Comparison of ENCODE assay signal across 2 cellular contexts in the genomic region with DNA sequence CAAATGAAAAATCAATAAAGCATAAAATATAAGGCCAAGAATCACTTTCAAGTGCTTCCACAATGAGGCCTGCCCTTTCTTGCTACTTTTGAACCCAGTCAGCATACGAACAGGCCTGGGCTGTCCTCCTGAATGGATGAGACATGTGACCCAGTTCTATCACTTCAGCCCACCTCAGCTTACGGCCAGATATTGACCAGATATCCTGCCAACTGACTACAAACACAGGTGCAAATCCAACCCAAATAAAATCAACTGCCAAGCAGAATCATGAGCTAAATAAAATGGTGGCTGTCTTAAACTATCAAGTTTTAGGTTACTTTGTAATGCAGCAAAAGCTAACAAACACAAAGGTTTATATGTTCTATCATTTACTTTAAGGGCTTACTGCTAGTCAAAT.
TF ChIP-seq lines count a peak whose summit lies in the region.

No MANE protein-coding gene starts in this region.

TF ChIP-seq in liver, 16 proteins besides CTCF, POLR2A, EP300 and RAD21:
- TF ChIP-seq JUND (IDR thresholded peaks at IDR 0.05) (no peak), YY1 (IDR thresholded peaks at IDR 0.05) (peak; percentile 57)
TF ChIP-seq in liver: peak in this region for 1.

TF ChIP-seq in HepG2, 621 proteins besides CTCF, POLR2A, EP300 and RAD21:
- TF ChIP-seq BRCA1 (CRISPR knock-in tag; IDR thresholded peaks at IDR 0.05): no peak
- TF ChIP-seq AHR (CRISPR knock-in tag; IDR thresholded peaks at IDR 0.05): no peak
- no peak for TF ChIP-seq NBN (conservative IDR thresholded peaks at IDR 0.05)
- TF ChIP-seq ZMYM4 (CRISPR knock-in tag; IDR thresholded peaks at IDR 0.05): no peak
- TF ChIP-seq PCBP1 (IDR thresholded peaks at IDR 0.05; ENCODE audit: borderline replicate concordance, low read depth, low read length): no peak
- no peak for TF ChIP-seq AKAP8 (CRISPR knock-in tag; IDR thresholded peaks at IDR 0.05)
- TF ChIP-seq, protein P1, sequence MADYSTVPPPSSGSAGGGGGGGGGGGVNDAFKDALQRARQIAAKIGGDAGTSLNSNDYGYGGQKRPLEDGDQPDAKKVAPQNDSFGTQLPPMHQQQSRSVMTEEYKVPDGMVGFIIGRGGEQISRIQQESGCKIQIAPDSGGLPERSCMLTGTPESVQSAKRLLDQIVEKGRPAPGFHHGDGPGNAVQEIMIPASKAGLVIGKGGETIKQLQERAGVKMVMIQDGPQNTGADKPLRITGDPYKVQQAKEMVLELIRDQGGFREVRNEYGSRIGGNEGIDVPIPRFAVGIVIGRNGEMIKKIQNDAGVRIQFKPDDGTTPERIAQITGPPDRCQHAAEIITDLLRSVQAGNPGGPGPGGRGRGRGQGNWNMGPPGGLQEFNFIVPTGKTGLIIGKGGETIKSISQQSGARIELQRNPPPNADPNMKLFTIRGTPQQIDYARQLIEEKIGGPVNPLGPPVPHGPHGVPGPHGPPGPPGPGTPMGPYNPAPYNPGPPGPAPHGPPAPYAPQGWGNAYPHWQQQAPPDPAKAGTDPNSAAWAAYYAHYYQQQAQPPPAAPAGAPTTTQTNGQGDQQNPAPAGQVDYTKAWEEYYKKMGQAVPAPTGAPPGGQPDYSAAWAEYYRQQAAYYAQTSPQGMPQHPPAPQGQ (CRISPR knock-in tag; IDR thresholded peaks at IDR 0.05; ENCODE audit: borderline replicate concordance): no peak
- no peak for TF ChIP-seq ZNF292 (CRISPR knock-in tag; IDR thresholded peaks at IDR 0.05; ENCODE audit: borderline replicate concordance, low read depth)
- TF ChIP-seq ZNF7 (CRISPR knock-in tag; IDR thresholded peaks at IDR 0.05): no peak
- no peak for TF ChIP-seq MEF2D (CRISPR knock-in tag; IDR thresholded peaks at IDR 0.05)
- no peak for TF ChIP-seq SP5 (CRISPR knock-in tag; IDR thresholded peaks at IDR 0.05; ENCODE audit: borderline replicate concordance, low read depth)
- no peak for TF ChIP-seq ZBTB7B (CRISPR knock-in tag; IDR thresholded peaks at IDR 0.05)
- TF ChIP-seq HNRNPH1 (optimal IDR thresholded peaks at IDR 0.05; ENCODE audit: low read depth, low read length): no peak
- TF ChIP-seq, protein P2, sequence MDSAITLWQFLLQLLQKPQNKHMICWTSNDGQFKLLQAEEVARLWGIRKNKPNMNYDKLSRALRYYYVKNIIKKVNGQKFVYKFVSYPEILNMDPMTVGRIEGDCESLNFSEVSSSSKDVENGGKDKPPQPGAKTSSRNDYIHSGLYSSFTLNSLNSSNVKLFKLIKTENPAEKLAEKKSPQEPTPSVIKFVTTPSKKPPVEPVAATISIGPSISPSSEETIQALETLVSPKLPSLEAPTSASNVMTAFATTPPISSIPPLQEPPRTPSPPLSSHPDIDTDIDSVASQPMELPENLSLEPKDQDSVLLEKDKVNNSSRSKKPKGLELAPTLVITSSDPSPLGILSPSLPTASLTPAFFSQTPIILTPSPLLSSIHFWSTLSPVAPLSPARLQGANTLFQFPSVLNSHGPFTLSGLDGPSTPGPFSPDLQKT (CRISPR knock-in tag; IDR thresholded peaks at IDR 0.05; ENCODE audit: borderline replicate concordance): no peak
- TF ChIP-seq, protein P3, sequence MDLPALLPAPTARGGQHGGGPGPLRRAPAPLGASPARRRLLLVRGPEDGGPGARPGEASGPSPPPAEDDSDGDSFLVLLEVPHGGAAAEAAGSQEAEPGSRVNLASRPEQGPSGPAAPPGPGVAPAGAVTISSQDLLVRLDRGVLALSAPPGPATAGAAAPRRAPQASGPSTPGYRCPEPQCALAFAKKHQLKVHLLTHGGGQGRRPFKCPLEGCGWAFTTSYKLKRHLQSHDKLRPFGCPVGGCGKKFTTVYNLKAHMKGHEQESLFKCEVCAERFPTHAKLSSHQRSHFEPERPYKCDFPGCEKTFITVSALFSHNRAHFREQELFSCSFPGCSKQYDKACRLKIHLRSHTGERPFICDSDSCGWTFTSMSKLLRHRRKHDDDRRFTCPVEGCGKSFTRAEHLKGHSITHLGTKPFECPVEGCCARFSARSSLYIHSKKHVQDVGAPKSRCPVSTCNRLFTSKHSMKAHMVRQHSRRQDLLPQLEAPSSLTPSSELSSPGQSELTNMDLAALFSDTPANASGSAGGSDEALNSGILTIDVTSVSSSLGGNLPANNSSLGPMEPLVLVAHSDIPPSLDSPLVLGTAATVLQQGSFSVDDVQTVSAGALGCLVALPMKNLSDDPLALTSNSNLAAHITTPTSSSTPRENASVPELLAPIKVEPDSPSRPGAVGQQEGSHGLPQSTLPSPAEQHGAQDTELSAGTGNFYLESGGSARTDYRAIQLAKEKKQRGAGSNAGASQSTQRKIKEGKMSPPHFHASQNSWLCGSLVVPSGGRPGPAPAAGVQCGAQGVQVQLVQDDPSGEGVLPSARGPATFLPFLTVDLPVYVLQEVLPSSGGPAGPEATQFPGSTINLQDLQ (CRISPR knock-in tag; IDR thresholded peaks at IDR 0.05): no peak
